1 cellular context compared by ENCODE assay signal in genomic region chr2:179877601-179878364, GRCh38.
TF ChIP-seq lines count a peak whose summit lies in the region.

No MANE protein-coding gene starts in this region.

TF ChIP-seq in IMR-90, 13 proteins besides CTCF, POLR2A, EP300 and RAD21:
- TF ChIP-seq RFX5 (IDR thresholded peaks at IDR 0.05; ENCODE audit: low read depth, low read length) (no peak), FOS (IDR thresholded peaks at IDR 0.05; ENCODE audit: low read depth, low read length) (no peak), RCOR1 (IDR thresholded peaks at IDR 0.05; ENCODE audit: insufficient replicate concordance, low read length) (no peak), CHD1 (IDR thresholded peaks at IDR 0.05; ENCODE audit: low read depth, low read length) (no peak), MAFK (IDR thresholded peaks at IDR 0.05; ENCODE audit: low read depth, low read length) (no peak), MAZ (IDR thresholded peaks at IDR 0.05; ENCODE audit: borderline replicate concordance, low read depth, low read length) (no peak), NFE2L2 (IDR thresholded peaks at IDR 0.05; ENCODE audit: low read depth, low read length) (no peak), SMC3 (IDR thresholded peaks at IDR 0.05; ENCODE audit: low read depth, low read length) (no peak)
- TF ChIP-seq, protein P1, sequence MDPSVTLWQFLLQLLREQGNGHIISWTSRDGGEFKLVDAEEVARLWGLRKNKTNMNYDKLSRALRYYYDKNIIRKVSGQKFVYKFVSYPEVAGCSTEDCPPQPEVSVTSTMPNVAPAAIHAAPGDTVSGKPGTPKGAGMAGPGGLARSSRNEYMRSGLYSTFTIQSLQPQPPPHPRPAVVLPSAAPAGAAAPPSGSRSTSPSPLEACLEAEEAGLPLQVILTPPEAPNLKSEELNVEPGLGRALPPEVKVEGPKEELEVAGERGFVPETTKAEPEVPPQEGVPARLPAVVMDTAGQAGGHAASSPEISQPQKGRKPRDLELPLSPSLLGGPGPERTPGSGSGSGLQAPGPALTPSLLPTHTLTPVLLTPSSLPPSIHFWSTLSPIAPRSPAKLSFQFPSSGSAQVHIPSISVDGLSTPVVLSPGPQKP (IDR thresholded peaks at IDR 0.05; ENCODE audit: borderline replicate concordance, low read depth, low read length), result no peak
